ENCODE assay signal across 8 cellular contexts in the genomic region with DNA sequence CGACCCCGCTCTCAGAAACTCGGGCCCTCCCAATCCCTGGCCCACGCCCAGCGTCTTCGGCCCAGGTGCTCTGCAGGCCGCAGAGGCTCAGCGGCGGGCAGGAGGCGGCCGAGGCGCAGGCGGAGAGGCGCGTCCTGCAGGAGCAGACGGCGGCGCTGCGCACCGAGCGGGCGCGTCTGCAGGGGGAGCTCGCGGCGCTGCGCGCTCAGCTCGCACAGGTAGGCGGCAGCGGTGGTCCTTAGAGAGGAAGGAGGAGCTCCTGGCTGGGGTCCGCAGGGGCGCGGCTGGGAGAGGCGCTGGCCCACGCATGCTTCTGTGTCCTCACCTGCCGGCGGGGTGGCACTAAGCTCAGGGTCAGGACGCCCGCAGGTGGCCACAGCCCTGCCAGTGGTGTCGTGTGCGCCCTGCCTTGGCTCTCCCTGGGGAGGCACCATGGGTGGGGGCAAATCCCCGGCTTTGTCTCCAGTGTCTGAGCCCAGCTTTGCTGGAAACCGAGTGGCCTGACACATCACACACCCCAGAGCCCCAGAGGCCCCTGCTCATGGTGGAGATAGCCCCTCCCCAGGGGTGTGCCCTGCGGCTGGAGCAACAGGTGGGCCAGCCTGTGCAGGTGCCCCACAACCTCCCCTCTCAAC. TPM values are rescaled to one million over a fixed set of nuclear protein-coding genes. Genes with fewer than 3 reads are reported as not detected.
DNase-seq lines count a peak whose midpoint lies in the region; ATAC-seq and TF ChIP-seq lines count a peak whose summit lies in the region.

No MANE protein-coding gene starts in this region.

- H3K9me3 ChIP-seq in gastroesophageal sphincter: peaks cover 0 to 11% (median 0%) of the 10 kb centered on the region in 3 donors
- no peaks in the 10 kb centered on the region for H3K9me3 ChIP-seq in psoas muscle

- H3K4me3 Mint-ChIP-seq in activated CD8-positive, alpha-beta T cell treated with anti-CD3 and anti-CD28 coated beads for 36 hours: no peak overlapping the region

- WGBS in gastroesophageal sphincter (ENCODE audit: low coverage in 1 of 2), 2 donors: 0 to 23% methylated on average over 1 to 4 of the region's 45 CpGs
- 10 to 44% (median 22%) methylated on average over 34 to 45 of the region's 45 CpGs for WGBS in psoas muscle, 3 donors

- H3K4me3 ChIP-seq in gastroesophageal sphincter (no peak overlapping the region), psoas muscle (no peak overlapping the region)

- no peaks in the 10 kb centered on the region for H3K36me3 ChIP-seq in gastroesophageal sphincter
- H3K36me3 ChIP-seq in psoas muscle (ENCODE audit: insufficient read depth in 1 of 2, low read depth in 1 of 2): no peaks in the 10 kb centered on the region

- ATAC-seq in activated CD8-positive, alpha-beta T cell treated with anti-CD3 and anti-CD28 coated beads for 36 hours: peak; percentile 94
- ATAC-seq in gastroesophageal sphincter: no peak
- ATAC-seq in psoas muscle: peak in 2 of 4 donors; percentile 48 to 63
- no peak for ATAC-seq in HG02642 (IDR thresholded peaks at IDR 0.05; ENCODE audit: poor library complexity, unreplicated experiment)
- no peak for ATAC-seq in GM19463 (IDR thresholded peaks at IDR 0.05; ENCODE audit: unreplicated experiment)
- ATAC-seq in HG02870 (IDR thresholded peaks at IDR 0.05; ENCODE audit: unreplicated experiment): no peak

- no peaks in the 10 kb centered on the region for H3K27me3 Mint-ChIP-seq in activated CD8-positive, alpha-beta T cell treated with anti-CD3 and anti-CD28 coated beads for 36 hours

- POLR2A ChIA-PET in activated CD8-positive, alpha-beta T cell treated with anti-CD3 and anti-CD28 coated beads for 36 hours (lab: Charles Lee): no interaction called here

- no peaks in the 10 kb centered on the region for H3K36me3 Mint-ChIP-seq in activated CD8-positive, alpha-beta T cell treated with anti-CD3 and anti-CD28 coated beads for 36 hours (ENCODE audit: low read depth)

- CTCF ChIA-PET in activated CD8-positive, alpha-beta T cell treated with anti-CD3 and anti-CD28 coated beads for 36 hours (lab: Charles Lee): interaction anchor here (0.6 to 1.8 kb wide), 14 partner anchors 11 to 166 kb away, joined by 3 to 12 read pairs (median 3); a partner anchor contains a TSS

- no peak overlapping the region for H3K27ac ChIP-seq in gastroesophageal sphincter
- no peak overlapping the region for H3K27ac ChIP-seq in psoas muscle

- peaks cover 0 to 19% (median 9%) of the 10 kb centered on the region in 3 donors for H3K4me1 ChIP-seq in gastroesophageal sphincter
- H3K4me1 ChIP-seq in psoas muscle: peaks cover 13% of the 10 kb centered on the region

- peaks cover 48% of the 10 kb centered on the region for H3K27me3 ChIP-seq in gastroesophageal sphincter
- peaks cover 0 to 7% (median 0%) of the 10 kb centered on the region in 3 donors for H3K27me3 ChIP-seq in psoas muscle (ENCODE audit: insufficient read depth in 3 of 3, low read length in 2 of 3)

- no peaks in the 10 kb centered on the region for H3K9me3 Mint-ChIP-seq in activated CD8-positive, alpha-beta T cell treated with anti-CD3 and anti-CD28 coated beads for 36 hours

- no peaks in the 10 kb centered on the region for H3K4me1 Mint-ChIP-seq in activated CD8-positive, alpha-beta T cell treated with anti-CD3 and anti-CD28 coated beads for 36 hours (ENCODE audit: low read depth)

- DNase-seq in DMS153 treated with DMSO at 0.1 percent for 48 hours (lab: John Stamatoyannopoulos, UW; ENCODE audit: unreplicated experiment): peak; percentile 42
- peak; percentile 12 for DNase-seq in LoVo (ENCODE audit: low spot score)
- DNase-seq in activated CD8-positive, alpha-beta T cell treated with anti-CD3 and anti-CD28 coated beads for 36 hours: peak; percentile 53
- peak in 1 of 2 donors; percentile 21 for DNase-seq in psoas muscle

- no peak for TF ChIP-seq EP300 in gastroesophageal sphincter (IDR thresholded peaks at IDR 0.05)

- intact Hi-C loops in activated CD8-positive, alpha-beta T cell treated with anti-CD3 and anti-CD28 coated beads for 36 hours (cut with micrococcal nuclease): no loop called here
- intact Hi-C loops in psoas muscle (cut with DNase I): no loop called here

- TF ChIP-seq CTCF in activated CD8-positive, alpha-beta T cell treated with anti-CD3 and anti-CD28 coated beads for 36 hours (IDR thresholded peaks at IDR 0.05): peak; percentile 75
- TF ChIP-seq CTCF in gastroesophageal sphincter (IDR thresholded peaks at IDR 0.05): peak in 3 of 4 experiments; percentile 32 to 56 (median 34)
- TF ChIP-seq CTCF in psoas muscle (IDR thresholded peaks at IDR 0.05): peak; percentile 28

- no peak for TF ChIP-seq POLR2A in gastroesophageal sphincter (IDR thresholded peaks at IDR 0.05)

- no peak overlapping the region for H3K27ac Mint-ChIP-seq in activated CD8-positive, alpha-beta T cell treated with anti-CD3 and anti-CD28 coated beads for 36 hours

RNA-seq across cellular contexts. Expression of a gene that starts 14.9 kb away (rescaled TPM):
- total RNA-seq in activated CD8-positive, alpha-beta T cell treated with anti-CD3 and anti-CD28 coated beads for 36 hours: 1 to 10 TPM; 1.4 to 1.8 TPM
- total RNA-seq in gastroesophageal sphincter (10 to 100 TPM in 2 of 4 donors, 1 to 10 TPM in 2; 8.3 to 29.9 (median 14.6) TPM), psoas muscle (10 to 100 TPM in 2 of 4 donors, 1 to 10 TPM in 2; 8.6 to 36.9 (median 11.1) TPM)
- 1 to 10 TPM; 7.8 to 9.2 (median 9.2) TPM for polyA plus RNA-seq in psoas muscle
